In genomic region chr7:46850563-46851325, GRCh38 we compare ENCODE assay signal across 19 cellular contexts.
"Had no signal": no experiment of that assay in that cellular context is flagged by ENCODE, and none has a peak within 500 bp of the region (broad histone marks: within the 10 kb centered on the region; RNA-seq: fewer than 3 reads in every experiment).

No MANE protein-coding gene starts in this region.

- H3K27ac ChIP-seq: coronary artery, esophagus squamous epithelium, heart left ventricle, spleen, testis, upper lobe of right lung had no signal

- H3K27me3 ChIP-seq: esophagus squamous epithelium, heart left ventricle, spleen, testis, upper lobe of right lung had no signal

- DNase-seq: activated B cell treated with CpG ODN at 0.5 μM for 24 hours; activated CD4-positive, alpha-beta T cell treated with anti-CD3 and anti-CD28 coated beads, Interleukin-2, amount 10 ng/mL, durations not matched to agents 24 days and 14 days; activated CD8-positive, alpha-beta memory T cell treated with anti-CD3 and anti-CD28 coated beads, Interleukin-2, amount 50 U/mL, for 48 hours; activated gamma-delta T cell treated with Interleukin-2 at 50 U/mL for 16 hours; activated naive CD8-positive, alpha-beta T cell treated with anti-CD3 and anti-CD28 coated beads for 36 hours; amygdala; esophagus squamous epithelium; heart left ventricle; immature natural killer cell; posterior cingulate gyrus; spleen; stimulated activated naive CD8-positive, alpha-beta T cell treated with anti-CD3 and anti-CD28 coated beads, Interleukin-15, amount 100 ng/mL, for 72 hours; T-helper 2 cell; testis; upper lobe of right lung had no signal

- H3K4me1 ChIP-seq: esophagus squamous epithelium, spleen, testis, upper lobe of right lung had no signal

- FAIRE-seq: frontal cortex, TTC549 had no signal

- H3K9me3 ChIP-seq: esophagus squamous epithelium, heart left ventricle, testis, upper lobe of right lung had no signal

- H3K4me3 ChIP-seq: coronary artery, esophagus squamous epithelium, heart left ventricle, spleen, testis, upper lobe of right lung had no signal

- H3K36me3 ChIP-seq: esophagus squamous epithelium, heart left ventricle, spleen, upper lobe of right lung had no signal

- ATAC-seq: heart left ventricle; natural killer cell treated with Interleukin-12 subunit alpha and Interleukin-12 subunit beta and Interleukin-15 and Interleukin-18, amount 100 ng/mL, for 72 hours; stimulated activated naive CD8-positive, alpha-beta T cell treated with anti-CD3 and anti-CD28 coated beads, Interleukin-15, amount 100 ng/mL, for 72 hours; upper lobe of right lung had no signal
